11 cellular contexts compared by ENCODE assay signal in the genomic region with DNA sequence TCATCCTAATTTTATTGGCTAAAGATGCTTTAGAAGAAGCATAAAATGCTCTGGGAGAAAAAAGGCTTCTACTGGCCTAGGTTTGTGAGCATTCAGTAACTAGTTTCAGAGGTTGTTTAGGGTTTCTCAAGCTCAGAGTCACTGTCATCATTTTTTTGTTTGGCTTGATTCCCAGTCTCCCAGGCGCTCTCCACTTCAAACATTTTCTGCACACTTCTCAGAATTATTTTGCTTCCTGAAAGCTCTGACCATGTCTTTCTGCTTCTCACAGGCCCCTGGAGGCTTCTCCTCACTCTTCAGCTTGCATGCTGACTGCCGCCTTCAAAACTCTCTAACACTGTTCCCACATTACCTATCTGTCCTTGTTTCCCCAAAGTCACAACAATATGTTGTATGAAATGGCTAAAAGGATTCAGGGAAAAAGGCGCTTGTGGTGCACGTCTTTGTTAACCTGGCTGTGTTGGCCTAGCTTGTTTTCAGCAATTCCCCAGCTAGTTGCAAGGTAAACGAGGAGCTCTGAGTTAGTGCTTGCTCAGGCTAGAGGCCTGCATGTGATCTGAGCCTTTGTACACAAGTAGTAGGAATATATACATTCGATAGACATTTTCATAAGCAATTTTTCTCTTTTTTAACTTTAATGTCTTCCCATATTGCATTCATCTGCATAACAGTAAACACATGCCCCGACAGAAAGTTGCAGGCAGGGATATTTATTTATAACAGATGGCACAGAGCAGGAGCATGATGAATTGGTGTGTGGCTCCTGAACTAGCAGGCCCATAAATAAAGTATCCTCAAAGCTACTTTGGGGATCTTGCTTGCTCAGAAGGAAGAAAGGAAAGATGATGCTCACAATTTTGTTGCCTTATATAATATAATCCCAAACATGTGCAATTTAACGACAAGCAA.
DNase-seq lines count a peak whose midpoint lies in the region; ATAC-seq, FAIRE-seq and TF ChIP-seq lines count a peak whose summit lies in the region.
"Had no signal": no experiment of that assay in that cellular context is flagged by ENCODE, and none has a peak within 500 bp of the region (broad histone marks: within the 10 kb centered on the region; RNA-seq: fewer than 3 reads in every experiment).

No MANE protein-coding gene starts in this region.

- no peak overlapping the region for H3K4ac ChIP-seq in H9 (ENCODE audit: low read depth, low read length)

- H4K20me1 ChIP-seq in H9 (ENCODE audit: control insufficient read depth, insufficient read depth, insufficient read length) (no peaks in the 10 kb centered on the region), astrocyte (ENCODE audit: insufficient read depth, low read length) (no peaks in the 10 kb centered on the region), hepatocyte (ENCODE audit: insufficient read depth, poor library complexity, severe bottlenecking) (no peaks in the 10 kb centered on the region)

- no peak overlapping the region for H2BK12ac ChIP-seq in H9 (ENCODE audit: insufficient read length, low read depth, low read length)

- H3T11ph ChIP-seq in H9 (ENCODE audit: low read length) = no peak overlapping the region

- H3K4me2 ChIP-seq in H9 (ENCODE audit: insufficient read depth, insufficient read length, low read length) = no peak overlapping the region
- H3K4me2 ChIP-seq in astrocyte (ENCODE audit: low read length) = no peak overlapping the region
- no peak overlapping the region for H3K4me2 ChIP-seq in hepatocyte

- no peak overlapping the region for H2BK15ac ChIP-seq in H9 (ENCODE audit: low read depth, low read length)

- no peak for TF ChIP-seq CTCF in A673 (conservative IDR thresholded peaks at IDR 0.05; ENCODE audit: low read depth, low read length)
- TF ChIP-seq CTCF in H9 (conservative IDR thresholded peaks at IDR 0.05) = no peak
- TF ChIP-seq CTCF in astrocyte (IDR thresholded peaks at IDR 0.05; ENCODE audit: insufficient read depth, low read depth, low read length) = no peak
- no peak for TF ChIP-seq CTCF in hepatocyte (IDR thresholded peaks at IDR 0.05; ENCODE audit: poor library complexity)

- no peak overlapping the region for H4K91ac ChIP-seq in H9 (ENCODE audit: insufficient read length, low read depth, low read length)

- no peaks in the 10 kb centered on the region for H3K79me1 ChIP-seq in H9 (ENCODE audit: insufficient read depth, low read depth, low read length, poor library complexity, severe bottlenecking)

- intact Hi-C loops in A673 (cut with micrococcal nuclease; ENCODE audit: unreplicated experiment) = no loop called here

- no peak overlapping the region for H3K4me3 ChIP-seq in A673 (ENCODE audit: low read depth, low read length, poor library complexity, severe bottlenecking)
- H3K4me3 ChIP-seq in astrocyte (ENCODE audit: insufficient read depth, low read depth, low read length) = no peak overlapping the region
- no peak overlapping the region for H3K4me3 ChIP-seq in hepatocyte

- no peak overlapping the region for H2BK120ac ChIP-seq in H9 (ENCODE audit: low read depth, low read length, poor library complexity, severe bottlenecking)

- H4K8ac ChIP-seq in H9 (replicated peaks; ENCODE audit: insufficient read length, low read depth, low read length) = no peak overlapping the region

- H3K9me3 ChIP-seq in A673 (ENCODE audit: low read depth, low read length, poor library complexity, severe bottlenecking) (no peaks in the 10 kb centered on the region), H9 (ENCODE audit: control insufficient read depth, low read depth, low read length) (no peaks in the 10 kb centered on the region), astrocyte (ENCODE audit: insufficient read depth, low read depth, low read length) (no peaks in the 10 kb centered on the region), hepatocyte (ENCODE audit: low read depth) (no peaks in the 10 kb centered on the region)

- H3K27me3 ChIP-seq in A673 (replicated peaks; ENCODE audit: insufficient read depth, low read depth, low read length, poor library complexity) (no peaks in the 10 kb centered on the region), H9 (ENCODE audit: insufficient read depth, low read length) (no peaks in the 10 kb centered on the region), astrocyte (ENCODE audit: insufficient read depth, low read length) (no peaks in the 10 kb centered on the region), hepatocyte (no peaks in the 10 kb centered on the region)

- H2AFZ ChIP-seq in H9 (ENCODE audit: low read length) = peak overlapping the region; percentile 95
- H2AFZ ChIP-seq in astrocyte (ENCODE audit: low read depth, low read length) = no peak overlapping the region
- peak overlapping the region; percentile 35 for H2AFZ ChIP-seq in hepatocyte

- H3K79me2 ChIP-seq in H9 (ENCODE audit: insufficient read depth, low read length) = no peaks in the 10 kb centered on the region
- no peaks in the 10 kb centered on the region for H3K79me2 ChIP-seq in astrocyte (ENCODE audit: insufficient read depth, low read length)
- H3K79me2 ChIP-seq in hepatocyte = no peaks in the 10 kb centered on the region

- H3K4me1 ChIP-seq in A673 (ENCODE audit: insufficient read depth, low read length, poor library complexity, severe bottlenecking) (peaks cover 30% of the 10 kb centered on the region), H9 (ENCODE audit: insufficient read depth, low read length) (no peaks in the 10 kb centered on the region; the same call in 1 of the 2 replicates), astrocyte (ENCODE audit: insufficient read depth, low read length) (no peaks in the 10 kb centered on the region), hepatocyte (ENCODE audit: insufficient read depth) (peaks cover 9% of the 10 kb centered on the region)

- no peak overlapping the region for H2BK5ac ChIP-seq in H9 (ENCODE audit: insufficient read length, low read length)

- H3K18ac ChIP-seq in H9 (ENCODE audit: insufficient read length, low read depth, low read length) = no peak overlapping the region

- H3K27ac Mint-ChIP-seq in H9 = peak overlapping the region in 2 of 3 experiments; percentile 32 to 81; a peak in 4 of 7 replicates
- H3K27ac Mint-ChIP-seq in astrocyte (ENCODE audit: unreplicated experiment) = peak overlapping the region; percentile 78
- H3K27ac Mint-ChIP-seq in activated CD8-positive, alpha-beta memory T cell treated with anti-CD3 and anti-CD28 coated beads, Interleukin-2, amount 10 ng/mL, durations not matched to agents 7 days and 5 days = no peak overlapping the region
- H3K27ac Mint-ChIP-seq: activated naive CD8-positive, alpha-beta T cell treated with anti-CD3 and anti-CD28 coated beads, Interleukin-2, amount 10 ng/mL, durations not matched to agents 7 days and 5 days had no signal

- ATAC-seq in GM18502 (IDR thresholded peaks at IDR 0.05; ENCODE audit: poor library complexity, unreplicated experiment) = no peak
- ATAC-seq in activated CD8-positive, alpha-beta memory T cell treated with anti-CD3 and anti-CD28 coated beads, Interleukin-2, amount 10 ng/mL, durations not matched to agents 7 days and 5 days = no peak

- H3K9ac ChIP-seq in H9 (ENCODE audit: extremely low read depth, insufficient read length, low read length) (no peak overlapping the region), astrocyte (ENCODE audit: low read length) (no peak overlapping the region)

- H3K9me3 Mint-ChIP-seq in H9 (no peaks in the 10 kb centered on the region), astrocyte (ENCODE audit: unreplicated experiment) (no peaks in the 10 kb centered on the region)
- no peaks in the 10 kb centered on the region for H3K9me3 Mint-ChIP-seq in activated CD8-positive, alpha-beta memory T cell treated with anti-CD3 and anti-CD28 coated beads, Interleukin-2, amount 10 ng/mL, durations not matched to agents 7 days and 5 days (ENCODE audit: low read depth)
- H3K9me3 Mint-ChIP-seq: activated naive CD8-positive, alpha-beta T cell treated with anti-CD3 and anti-CD28 coated beads, Interleukin-2, amount 10 ng/mL, durations not matched to agents 7 days and 5 days had no signal

- FAIRE-seq in astrocyte (lab: Jason Lieb, UNC) = peak; percentile 32

- POLR2A ChIA-PET in A673 (lab: Charles Lee; ENCODE audit: low non-redundant PET) = no interaction called here

- no peak overlapping the region for H2BK20ac ChIP-seq in H9 (ENCODE audit: low read depth, low read length, poor library complexity, severe bottlenecking)

- H3K4me1 Mint-ChIP-seq in H9 (peaks cover 2 to 6% of the 10 kb centered on the region in 2 experiments; a peak in 2 of 4 replicates), astrocyte (ENCODE audit: low read depth, unreplicated experiment) (peaks cover 18% of the 10 kb centered on the region)
- H3K4me1 Mint-ChIP-seq in activated CD8-positive, alpha-beta memory T cell treated with anti-CD3 and anti-CD28 coated beads, Interleukin-2, amount 10 ng/mL, durations not matched to agents 7 days and 5 days = peaks cover 11% of the 10 kb centered on the region

- H3K36me3 ChIP-seq in A673 (ENCODE audit: insufficient read depth, low read length, poor library complexity, severe bottlenecking) (no peaks in the 10 kb centered on the region), astrocyte (ENCODE audit: insufficient read depth, low read length) (no peaks in the 10 kb centered on the region), hepatocyte (replicated peaks; ENCODE audit: insufficient read depth, low read depth) (no peaks in the 10 kb centered on the region)

- CTCF ChIA-PET in A673 (lab: Charles Lee) = no interaction called here
- CTCF ChIA-PET in activated CD8-positive, alpha-beta memory T cell treated with anti-CD3 and anti-CD28 coated beads, Interleukin-2, amount 10 ng/mL, durations not matched to agents 7 days and 5 days (lab: Charles Lee) = no interaction called here

- H3K36me3 Mint-ChIP-seq in H9 (ENCODE audit: insufficient read depth in 1 of 3, low read depth in 3 of 3) = no peaks in the 10 kb centered on the region
- no peaks in the 10 kb centered on the region for H3K36me3 Mint-ChIP-seq in astrocyte (ENCODE audit: low read depth, unreplicated experiment)
- no peaks in the 10 kb centered on the region for H3K36me3 Mint-ChIP-seq in activated CD8-positive, alpha-beta memory T cell treated with anti-CD3 and anti-CD28 coated beads, Interleukin-2, amount 10 ng/mL, durations not matched to agents 7 days and 5 days
- H3K36me3 Mint-ChIP-seq: activated naive CD8-positive, alpha-beta T cell treated with anti-CD3 and anti-CD28 coated beads, Interleukin-2, amount 10 ng/mL, durations not matched to agents 7 days and 5 days had no signal

- no peaks in the 10 kb centered on the region for H3K23me2 ChIP-seq in H9 (ENCODE audit: insufficient read length, low read depth, low read length, poor library complexity, severe bottlenecking)

- H3K56ac ChIP-seq in H9 (ENCODE audit: insufficient read length, low read depth, low read length) = no peak overlapping the region

- H3K4me3 Mint-ChIP-seq in H9 (no peak overlapping the region), astrocyte (ENCODE audit: unreplicated experiment) (no peak overlapping the region)
- H3K4me3 Mint-ChIP-seq in activated CD8-positive, alpha-beta memory T cell treated with anti-CD3 and anti-CD28 coated beads, Interleukin-2, amount 10 ng/mL, durations not matched to agents 7 days and 5 days = no peak overlapping the region
- H3K4me3 Mint-ChIP-seq: activated naive CD8-positive, alpha-beta T cell treated with anti-CD3 and anti-CD28 coated beads, Interleukin-2, amount 10 ng/mL, durations not matched to agents 7 days and 5 days had no signal

- DNase-seq in A673 (ENCODE audit: low spot score) (peak; percentile 69), H9 (no peak), astrocyte (ENCODE audit: low read depth) (peak; percentile 39), hepatocyte (ENCODE audit: low spot score) (peak; percentile 22), GF-D8 (lab: John Stamatoyannopoulos, UW) (no peak), GM19238 (ENCODE audit: insufficient read length, low spot score) (no peak)
- DNase-seq in activated CD8-positive, alpha-beta memory T cell treated with anti-CD3 and anti-CD28 coated beads, Interleukin-2, amount 10 ng/mL, durations not matched to agents 7 days and 5 days = no peak
- DNase-seq: activated naive CD8-positive, alpha-beta T cell treated with anti-CD3 and anti-CD28 coated beads, Interleukin-2, amount 10 ng/mL, durations not matched to agents 7 days and 5 days; NCI-H1048; nucleus accumbens had no signal

- no peak overlapping the region for H3K23ac ChIP-seq in H9 (ENCODE audit: insufficient read length, low read depth, low read length)

- H3K14ac ChIP-seq in H9 (ENCODE audit: insufficient read depth, low read length) = no peak overlapping the region

- BruUV-seq in A673 (replicated peaks; lab: Mats Ljungman, UMichigan) = no TSS peak

- H4K5ac ChIP-seq in H9 (ENCODE audit: insufficient read length, low read depth, low read length) = no peak overlapping the region

- WGBS in H9 (ENCODE audit: extremely low coverage, insufficient read length, low lambda C conversion rate) = no CpG with 5 or more reads among the region's 8 CpGs
- WGBS in hepatocyte (ENCODE audit: low lambda C conversion rate, missing lambda C conversion rate) = 53% methylated on average over 8 of the region's 8 CpGs

- no peaks in the 10 kb centered on the region for H3K9me2 ChIP-seq in hepatocyte (replicated peaks; ENCODE audit: insufficient read depth)

- H2AK5ac ChIP-seq in H9 (ENCODE audit: insufficient read length, low read length) = no peak overlapping the region

- H3K27ac ChIP-seq in A673 (ENCODE audit: low read depth, low read length, poor library complexity, severe bottlenecking) (peak overlapping the region; percentile 45), H9 (ENCODE audit: insufficient read length, low read depth, low read length) (no peak overlapping the region), astrocyte (ENCODE audit: low read depth, low read length) (no peak overlapping the region), hepatocyte (peak overlapping the region; percentile 41)

- H3K27me3 Mint-ChIP-seq in H9 (ENCODE audit: low read depth) (no peaks in the 10 kb centered on the region), astrocyte (ENCODE audit: low read depth, unreplicated experiment) (no peaks in the 10 kb centered on the region)
- H3K27me3 Mint-ChIP-seq in activated CD8-positive, alpha-beta memory T cell treated with anti-CD3 and anti-CD28 coated beads, Interleukin-2, amount 10 ng/mL, durations not matched to agents 7 days and 5 days = peaks cover 2% of the 10 kb centered on the region

Comparison
In these comparisons a context has a peak if more than half of its experiments do, and no peak if none do; other contexts are left out.
1. DNase-seq: peak in A673 (single experiment), astrocyte (single experiment) and hepatocyte (single experiment); none in H9 (single experiment), GF-D8 (single experiment), activated CD8-positive, alpha-beta memory T cell treated with anti-CD3 and anti-CD28 coated beads, Interleukin-2, amount 10 ng/mL, durations not matched to agents 7 days and 5 days (single experiment) and GM19238 (single experiment).
2. H3K27ac ChIP-seq: peak in A673 (single experiment) and hepatocyte (single experiment); none in H9 (single experiment) and astrocyte (single experiment).